ENCODE assay signal across 1 cellular context in genomic region chr13:110955072-110955503, GRCh38.
TF ChIP-seq lines count a peak whose summit lies in the region.

No MANE protein-coding gene starts in this region.

TF ChIP-seq in GM12878, 131 proteins besides CTCF, POLR2A, EP300 and RAD21:
- TF ChIP-seq BHLHE40 (IDR thresholded peaks at IDR 0.05; ENCODE audit: borderline replicate concordance in 1 of 2, low read depth in 2 of 2, low read length in 1 of 2) = peak; percentile 73 to 96
- 0 out of 2 replicates have a peak, but pooled peaks have one; percentile 25 for TF ChIP-seq TCF12 (IDR thresholded peaks at IDR 0.05; ENCODE audit: low read depth, low read length)
- TF ChIP-seq RAD51 (IDR thresholded peaks at IDR 0.05) = 0 out of 2 replicates have a peak, but pooled peaks have one; percentile 13
- TF ChIP-seq JUNB (IDR thresholded peaks at IDR 0.05) = peak; percentile 44; the same call in 1 of the 2 replicates
